14 cellular contexts compared by ENCODE assay signal in genomic region chr3:30544811-30545210, GRCh38.
A peak's percentile ranks its signal among the peaks of the same experiment; 100 is the strongest.
DNase-seq lines count a peak whose midpoint lies in the region; ATAC-seq, FAIRE-seq and TF ChIP-seq lines count a peak whose summit lies in the region.
"Had no signal": no experiment of that assay in that cellular context is flagged by ENCODE, and none has a peak within 500 bp of the region (broad histone marks: within the 10 kb centered on the region; RNA-seq: fewer than 3 reads in every experiment).

No MANE protein-coding gene starts in this region.

- FAIRE-seq in bronchial epithelial cell (lab: Jason Lieb, UNC): peak; percentile 82

- DNase-seq in AG09309 (ENCODE audit: low read depth) (peak; percentile 85), HT1080 (ENCODE audit: low read depth) (peak; percentile 94), bronchial epithelial cell (ENCODE audit: low read depth) (peak; percentile 96), left lung (no peak), NCI-H1417 (lab: John Stamatoyannopoulos, UW) (no peak), NCI-H2196 (lab: John Stamatoyannopoulos, UW; ENCODE audit: unreplicated experiment) (no peak)
- DNase-seq in stimulated activated CD4-positive, alpha-beta T cell treated with anti-CD3 and anti-CD28 coated beads, Interleukin-1b, Interleukin-23, amount 100 ng/mL, for 48 hours: no peak
- DNase-seq: central memory CD4-positive, alpha-beta T cell; GOT3; NCI-H2081 treated with DMSO at 0.1 percent for 48 hours had no signal

- intact Hi-C loops in left lung (cut with DNase I): no loop called here

- no peak overlapping the region for H3K27ac ChIP-seq in left lung
- H3K27ac ChIP-seq: HL-60, SJSA1 had no signal

- ATAC-seq in left lung (peak; percentile 42), HG03139 (IDR thresholded peaks at IDR 0.05; ENCODE audit: unreplicated experiment) (no peak)

- no peak overlapping the region for H3K4me3 ChIP-seq in AG09309 (ENCODE audit: control insufficient read depth, low read depth, low read length)
- no peak overlapping the region for H3K4me3 ChIP-seq in bronchial epithelial cell (ENCODE audit: low read depth, low read length)
- no peak overlapping the region for H3K4me3 ChIP-seq in left lung
- H3K4me3 ChIP-seq: SJSA1 had no signal

- H3K27me3 ChIP-seq in bronchial epithelial cell (ENCODE audit: control insufficient read depth, insufficient read depth, low read length): no peaks in the 10 kb centered on the region
- H3K27me3 ChIP-seq in left lung: no peaks in the 10 kb centered on the region
- H3K27me3 ChIP-seq: SJSA1 had no signal

- no peak for TF ChIP-seq CTCF in AG09309 (IDR thresholded peaks at IDR 0.05; ENCODE audit: control insufficient read depth, insufficient read depth, low read depth, low read length, missing control alignments)
- no peak for TF ChIP-seq CTCF in bronchial epithelial cell (IDR thresholded peaks at IDR 0.05; ENCODE audit: insufficient read depth, low read length, severe bottlenecking)
- TF ChIP-seq CTCF in left lung (IDR thresholded peaks at IDR 0.05): no peak

- H3K4me1 ChIP-seq in left lung: peaks cover 0 to under 1% of the 10 kb centered on the region in 2 donors
- H3K4me1 ChIP-seq: parathyroid adenoma had no signal

- no peaks in the 10 kb centered on the region for H3K36me3 ChIP-seq in bronchial epithelial cell (ENCODE audit: control insufficient read depth, insufficient read depth, low read length)
- H3K36me3 ChIP-seq in left lung: no peaks in the 10 kb centered on the region
- H3K36me3 ChIP-seq: SJSA1 had no signal

- no peaks in the 10 kb centered on the region for H3K9me3 ChIP-seq in left lung
- H3K9me3 ChIP-seq: SJSA1 had no signal

Comparison
In these comparisons a context has a peak if more than half of its experiments do, and no peak if none do; other contexts are left out.
1. DNase-seq: peak in AG09309 (single experiment), HT1080 (single experiment) and bronchial epithelial cell (single experiment); none in left lung (0 of 2), NCI-H1417 (0 of 3), stimulated activated CD4-positive, alpha-beta T cell treated with anti-CD3 and anti-CD28 coated beads, Interleukin-1b, Interleukin-23, amount 100 ng/mL, for 48 hours (single experiment) and NCI-H2196 (single experiment).